ENCODE assay signal across 8 cellular contexts in genomic region chr7:137932881-137933269, GRCh38.
DNase-seq lines count a peak whose midpoint lies in the region; ATAC-seq and TF ChIP-seq lines count a peak whose summit lies in the region.

No MANE protein-coding gene starts in this region.

- peak overlapping the region in 2 of 10 donors; percentile 9 to 14 for H3K4me3 Mint-ChIP-seq in naive thymus-derived CD8-positive, alpha-beta T cell

- H3K79me2 ChIP-seq in Karpas-422 (ENCODE audit: low read length) = no peaks in the 10 kb centered on the region

- H4K20me1 ChIP-seq in Karpas-422 (ENCODE audit: insufficient read depth, low read depth, low read length) = no peaks in the 10 kb centered on the region

- H3K36me3 Mint-ChIP-seq in naive thymus-derived CD8-positive, alpha-beta T cell = peaks cover 4 to 15% (median 5%) of the 10 kb centered on the region in 3 donors

- POLR2A ChIA-PET in naive thymus-derived CD8-positive, alpha-beta T cell (lab: Charles Lee) = interaction anchor here (0.6 kb wide), 1 partner anchor 1085 kb away, joined by 3 read pairs; no protein-coding TSS in a partner anchor

- peak overlapping the region in 7 of 10 donors; percentile 14 to 96 (median 53) for H3K27ac Mint-ChIP-seq in naive thymus-derived CD8-positive, alpha-beta T cell

- TF ChIP-seq CTCF in AG09309 (IDR thresholded peaks at IDR 0.05; ENCODE audit: control insufficient read depth, insufficient read depth, low read depth, low read length, missing control alignments) = no peak
- no peak for TF ChIP-seq CTCF in epithelial cell of proximal tubule (conservative IDR thresholded peaks at IDR 0.05; ENCODE audit: low read depth, low read length)

- no peaks in the 10 kb centered on the region for H3K27me3 Mint-ChIP-seq in naive thymus-derived CD8-positive, alpha-beta T cell

- H3K27ac ChIP-seq in Karpas-422 (ENCODE audit: low read length) = no peak overlapping the region
- H3K27ac ChIP-seq in effector memory CD4-positive, alpha-beta T cell (ENCODE audit: insufficient read depth, low read length, poor library complexity, severe bottlenecking) = no peak overlapping the region

- no peak overlapping the region for H3K9ac ChIP-seq in Karpas-422 (ENCODE audit: low read length)

- no peak overlapping the region for H2AFZ ChIP-seq in Karpas-422 (ENCODE audit: low read length)

- H3K36me3 ChIP-seq in Karpas-422 (ENCODE audit: insufficient read depth, low read length) = no peaks in the 10 kb centered on the region
- peaks cover 1% of the 10 kb centered on the region for H3K36me3 ChIP-seq in effector memory CD4-positive, alpha-beta T cell (ENCODE audit: control insufficient read depth, insufficient read depth, low read length)

- ATAC-seq in naive thymus-derived CD8-positive, alpha-beta T cell = no peak

- H3K4me3 ChIP-seq in AG09309 (ENCODE audit: control insufficient read depth, low read depth, low read length) (no peak overlapping the region), epithelial cell of proximal tubule (ENCODE audit: low read depth, low read length) (no peak overlapping the region), Karpas-422 (ENCODE audit: low read length) (no peak overlapping the region)
- H3K4me3 ChIP-seq in effector memory CD4-positive, alpha-beta T cell (ENCODE audit: insufficient read depth, low read depth, low read length, poor library complexity, severe bottlenecking) = no peak overlapping the region

- H3K4me1 Mint-ChIP-seq in naive thymus-derived CD8-positive, alpha-beta T cell = peaks cover 17 to 47% (median 43%) of the 10 kb centered on the region in 4 donors

- no peaks in the 10 kb centered on the region for H3K9me3 ChIP-seq in Karpas-422 (ENCODE audit: low read length)
- no peaks in the 10 kb centered on the region for H3K9me3 ChIP-seq in effector memory CD4-positive, alpha-beta T cell (ENCODE audit: control insufficient read depth, low read length)

- no peaks in the 10 kb centered on the region for H3K9me3 Mint-ChIP-seq in naive thymus-derived CD8-positive, alpha-beta T cell

- H3K27me3 ChIP-seq in Karpas-422 (ENCODE audit: low read length) = no peaks in the 10 kb centered on the region
- no peaks in the 10 kb centered on the region for H3K27me3 ChIP-seq in effector memory CD4-positive, alpha-beta T cell (replicated peaks; ENCODE audit: control insufficient read depth, insufficient read depth, low read length, poor library complexity, severe bottlenecking)

- DNase-seq in AG09309 (ENCODE audit: low read depth) (peak; percentile 67), OCI-M1 (lab: John Stamatoyannopoulos, UW) (peak; percentile 13), epithelial cell of proximal tubule (ENCODE audit: low read depth) (peak; percentile 33), Karpas-422 (no peak), ureter (ENCODE audit: low spot score) (no peak), DMS79 treated with DMSO at 0.1 percent for 48 hours (lab: John Stamatoyannopoulos, UW) (no peak)
- no peak for DNase-seq in naive thymus-derived CD8-positive, alpha-beta T cell
- no peak for DNase-seq in effector memory CD4-positive, alpha-beta T cell

- no peak overlapping the region for H3K4me2 ChIP-seq in Karpas-422 (ENCODE audit: low read depth, low read length, poor library complexity, severe bottlenecking)

- H3K9me2 ChIP-seq in Karpas-422 (replicated peaks; ENCODE audit: insufficient read depth, low read length) = no peaks in the 10 kb centered on the region

- H3K4me1 ChIP-seq in Karpas-422 (ENCODE audit: low read length) = no peaks in the 10 kb centered on the region
- peaks cover 21% of the 10 kb centered on the region for H3K4me1 ChIP-seq in effector memory CD4-positive, alpha-beta T cell (ENCODE audit: control insufficient read depth, insufficient read depth, low read length, poor library complexity, severe bottlenecking)

Comparison
In these comparisons a context has a peak if more than half of its experiments do, and no peak if none do; other contexts are left out.
1. DNase-seq: peak in AG09309 (single experiment), OCI-M1 (single experiment) and epithelial cell of proximal tubule (single experiment); none in naive thymus-derived CD8-positive, alpha-beta T cell (0 of 10), Karpas-422 (single experiment), ureter (single experiment), effector memory CD4-positive, alpha-beta T cell (0 of 3) and DMS79 treated with DMSO at 0.1 percent for 48 hours (single experiment).